ENCODE assay signal across 23 cellular contexts in genomic region chr4:185822791-185823190, GRCh38. TPM values are rescaled to one million over a fixed set of nuclear protein-coding genes. Genes with fewer than 3 reads are reported as not detected.
"Had no signal": no experiment of that assay in that cellular context is flagged by ENCODE, and none has a peak within 500 bp of the region (broad histone marks: within the 10 kb centered on the region; RNA-seq: fewer than 3 reads in every experiment).

No MANE protein-coding gene starts in this region.

- H3K9ac ChIP-seq: parathyroid adenoma had no signal

- H3K9me3 ChIP-seq: colonic mucosa, esophagus muscularis mucosa, gastrocnemius medialis, psoas muscle, right lobe of liver, suprapubic skin, thyroid gland, upper lobe of left lung, uterus had no signal

- H3K4me3 ChIP-seq: colonic mucosa, dorsolateral prefrontal cortex, esophagus muscularis mucosa, gastrocnemius medialis, psoas muscle, right lobe of liver, suprapubic skin, thyroid gland, upper lobe of left lung, uterus had no signal

- H2AFZ ChIP-seq: parathyroid adenoma had no signal

- H3K4me3 Mint-ChIP-seq: natural killer cell treated with Interleukin-12 subunit alpha and Interleukin-12 subunit beta and Interleukin-15 and Interleukin-18, amount 100 ng/mL, for 72 hours; stimulated activated effector memory CD8-positive, alpha-beta T cell treated with anti-CD3 and anti-CD28 coated beads, Interleukin-12 subunit alpha, Interleukin-12 subunit beta, amount 100 ng/mL, for 72 hours had no signal

- H3K9me3 Mint-ChIP-seq: natural killer cell treated with Interleukin-12 subunit alpha and Interleukin-12 subunit beta and Interleukin-15 and Interleukin-18, amount 100 ng/mL, for 72 hours; stimulated activated effector memory CD8-positive, alpha-beta T cell treated with anti-CD3 and anti-CD28 coated beads, Interleukin-12 subunit alpha, Interleukin-12 subunit beta, amount 100 ng/mL, for 72 hours had no signal

- H3K27ac Mint-ChIP-seq: natural killer cell treated with Interleukin-12 subunit alpha and Interleukin-12 subunit beta and Interleukin-15 and Interleukin-18, amount 100 ng/mL, for 72 hours; stimulated activated effector memory CD8-positive, alpha-beta T cell treated with anti-CD3 and anti-CD28 coated beads, Interleukin-12 subunit alpha, Interleukin-12 subunit beta, amount 100 ng/mL, for 72 hours had no signal

- DNase-seq: colonic mucosa; dorsolateral prefrontal cortex; effector CD8-positive, alpha-beta T cell; gastrocnemius medialis; islet precursor cell; midbrain; occipital lobe; psoas muscle; retina; right lobe of liver; stimulated activated CD4-positive, alpha-beta T cell treated with anti-CD3 and anti-CD28 coated beads, Interleukin-4, amount 100 ng/mL, for 1 hour; stimulated activated CD8-positive, alpha-beta memory T cell treated with anti-CD3 and anti-CD28 coated beads, Interleukin-4, amount 100 ng/mL, for 48 hours; stimulated activated naive CD8-positive, alpha-beta T cell treated with anti-CD3 and anti-CD28 coated beads, Interleukin-15, Interleukin-2, amounts not matched to agents 100 U/mL and 50 U/mL, for 24 hours; thyroid gland; upper lobe of left lung; uterus had no signal

- H3K27ac ChIP-seq: colonic mucosa, dorsolateral prefrontal cortex, epithelial cell of prostate, esophagus muscularis mucosa, gastrocnemius medialis, parathyroid adenoma, psoas muscle, right lobe of liver, suprapubic skin, upper lobe of left lung, uterus had no signal

- H3K4me1 Mint-ChIP-seq: stimulated activated effector memory CD8-positive, alpha-beta T cell treated with anti-CD3 and anti-CD28 coated beads, Interleukin-12 subunit alpha, Interleukin-12 subunit beta, amount 100 ng/mL, for 72 hours had no signal

- H3K79me2 ChIP-seq: parathyroid adenoma had no signal

- H3K36me3 Mint-ChIP-seq: natural killer cell treated with Interleukin-12 subunit alpha and Interleukin-12 subunit beta and Interleukin-15 and Interleukin-18, amount 100 ng/mL, for 72 hours; stimulated activated effector memory CD8-positive, alpha-beta T cell treated with anti-CD3 and anti-CD28 coated beads, Interleukin-12 subunit alpha, Interleukin-12 subunit beta, amount 100 ng/mL, for 72 hours had no signal

- H3K4me1 ChIP-seq: colonic mucosa, gastrocnemius medialis, parathyroid adenoma, psoas muscle, suprapubic skin, upper lobe of left lung, uterus had no signal

- H3K27me3 ChIP-seq: colonic mucosa, esophagus muscularis mucosa, gastrocnemius medialis, right lobe of liver, suprapubic skin, thyroid gland, upper lobe of left lung, uterus had no signal

- ATAC-seq: gastrocnemius medialis; left lobe of liver; natural killer cell treated with Interleukin-12 subunit alpha and Interleukin-12 subunit beta and Interleukin-15 and Interleukin-18, amount 100 ng/mL, for 72 hours; psoas muscle; right lobe of liver; stimulated activated effector memory CD8-positive, alpha-beta T cell treated with anti-CD3 and anti-CD28 coated beads, Interleukin-12 subunit alpha, Interleukin-12 subunit beta, amount 100 ng/mL, for 72 hours; stimulated activated naive CD8-positive, alpha-beta T cell treated with anti-CD3 and anti-CD28 coated beads, Interleukin-15, Interleukin-2, amounts not matched to agents 100 U/mL and 50 U/mL, for 24 hours had no signal

- H3K36me3 ChIP-seq: colonic mucosa, esophagus muscularis mucosa, gastrocnemius medialis, right lobe of liver, suprapubic skin, thyroid gland, upper lobe of left lung, uterus had no signal

- H3K27me3 Mint-ChIP-seq: natural killer cell treated with Interleukin-12 subunit alpha and Interleukin-12 subunit beta and Interleukin-15 and Interleukin-18, amount 100 ng/mL, for 72 hours had no signal

RNA-seq across cellular contexts. Expression of gene SORBS2, which starts 10.8 kb away (rescaled TPM):
- total RNA-seq: natural killer cell treated with Interleukin-12 subunit alpha and Interleukin-12 subunit beta and Interleukin-15 and Interleukin-18, amount 100 ng/mL, for 72 hours had no signal
